In genomic region chr18:2982452-2983172, GRCh38 we compare ENCODE assay signal across 11 cellular contexts. TPM values are rescaled to one million over a fixed set of nuclear protein-coding genes. Genes with fewer than 3 reads are reported as not detected.
DNase-seq lines count a peak whose midpoint lies in the region; ATAC-seq and TF ChIP-seq lines count a peak whose summit lies in the region.
"Had no signal": no experiment of that assay in that cellular context is flagged by ENCODE, and none has a peak within 500 bp of the region (broad histone marks: within the 10 kb centered on the region; RNA-seq: fewer than 3 reads in every experiment).

No MANE protein-coding gene starts in this region.

- H3K27ac Mint-ChIP-seq in CD8-positive, alpha-beta memory T cell = peak overlapping the region; percentile 78 to 99 (median 94)
- H3K27ac Mint-ChIP-seq in nephron progenitor cell = peak overlapping the region; percentile 74

- H3K4me2 ChIP-seq in OCI-LY7 (ENCODE audit: low read length) = peak overlapping the region; percentile 55

- no TSS peak for BruUV-seq in OCI-LY7 (replicated peaks; lab: Mats Ljungman, UMichigan)

- peaks cover 69% of the 10 kb centered on the region for H3K4me1 ChIP-seq in CD8-positive, alpha-beta memory T cell (ENCODE audit: insufficient read depth, low read length)
- peaks cover 72% of the 10 kb centered on the region for H3K4me1 ChIP-seq in OCI-LY7 (ENCODE audit: insufficient read depth, low read length, poor library complexity, severe bottlenecking)
- H3K4me1 ChIP-seq in colonic mucosa = peaks cover 13% of the 10 kb centered on the region

- peaks cover 64% of the 10 kb centered on the region; the same call in 1 of the 2 replicates for H3K79me2 ChIP-seq in OCI-LY7 (ENCODE audit: insufficient read depth, low read depth, low read length)

- H3K4me3 Mint-ChIP-seq in CD8-positive, alpha-beta memory T cell = peak overlapping the region; percentile 75 to 92 (median 87)
- H3K4me3 Mint-ChIP-seq in nephron progenitor cell = no peak overlapping the region

- peak overlapping the region; percentile 33 for H3K27ac ChIP-seq in CD8-positive, alpha-beta memory T cell (ENCODE audit: low read depth, low read length)
- H3K27ac ChIP-seq in OCI-LY7 (ENCODE audit: low read depth, low read length, poor library complexity, severe bottlenecking) (no peak overlapping the region), colonic mucosa (peak overlapping the region; percentile 82)

- H3K4me1 Mint-ChIP-seq in CD8-positive, alpha-beta memory T cell = peaks cover 68 to 87% (median 84%) of the 10 kb centered on the region in 3 donors
- H3K4me1 Mint-ChIP-seq in nephron progenitor cell = peaks cover 80% of the 10 kb centered on the region

- H4K20me1 ChIP-seq in OCI-LY7 (ENCODE audit: insufficient read depth, low read length) = peaks cover 3% of the 10 kb centered on the region; the same call in 1 of the 2 replicates

- POLR2A ChIA-PET in CD8-positive, alpha-beta memory T cell (lab: Charles Lee) = interaction anchor here (0.6 to 3.0 kb wide), 8 partner anchors 9 to 265 kb away, joined by 3 to 34 read pairs (median 4); no protein-coding TSS in a partner anchor
- POLR2A ChIA-PET in OCI-LY7 (lab: Charles Lee) = interaction anchor here (0.6 to 2.1 kb wide), 8 partner anchors 18 to 256 kb away, joined by 3 to 10 read pairs (median 3); no protein-coding TSS in a partner anchor

- no peaks in the 10 kb centered on the region for H3K9me2 ChIP-seq in OCI-LY7 (ENCODE audit: insufficient read depth, low read length)

- peaks cover 0 to 16% (median 3%) of the 10 kb centered on the region in 3 donors for H3K36me3 Mint-ChIP-seq in CD8-positive, alpha-beta memory T cell
- H3K36me3 Mint-ChIP-seq in nephron progenitor cell (ENCODE audit: low read depth) = peaks cover 46% of the 10 kb centered on the region

- peak in 1 of 5 donors; percentile 50 for DNase-seq in CD8-positive, alpha-beta memory T cell
- DNase-seq in OCI-LY7 (ENCODE audit: low spot score) (no peak), colonic mucosa (peak; percentile 52), nephron progenitor cell (no peak), NCI-H2029 (lab: John Stamatoyannopoulos, UW) (no peak), midbrain (lab: John Stamatoyannopoulos, UW) (no peak), NCI-H226 (no peak)
- DNase-seq: GDM1, NCI-H1105 had no signal

- no peaks in the 10 kb centered on the region for H3K9me3 ChIP-seq in CD8-positive, alpha-beta memory T cell (ENCODE audit: low read length)
- H3K9me3 ChIP-seq in OCI-LY7 (ENCODE audit: low read length) (no peaks in the 10 kb centered on the region), colonic mucosa (no peaks in the 10 kb centered on the region)

- H2AFZ ChIP-seq in OCI-LY7 (ENCODE audit: low read length) = peak overlapping the region; percentile 40; the same call in 1 of the 2 replicates

- no peak for ATAC-seq in HG02870 (IDR thresholded peaks at IDR 0.05; ENCODE audit: unreplicated experiment)
- ATAC-seq: HCT116 had no signal

- intact Hi-C loops in OCI-LY7 (cut with micrococcal nuclease; ENCODE audit: unreplicated experiment) = no loop called here
- intact Hi-C loops in colonic mucosa (cut with DNase I) = loop anchor here (10.0 kb wide), 1 partner anchor 48 kb away; no protein-coding TSS in a partner anchor

- H3K9ac ChIP-seq in colonic mucosa (ENCODE audit: low read depth in 2 of 2, low read length in 2 of 2) = no peak overlapping the region

- H3K9me3 Mint-ChIP-seq in CD8-positive, alpha-beta memory T cell = no peaks in the 10 kb centered on the region
- H3K9me3 Mint-ChIP-seq in nephron progenitor cell = peaks cover 21% of the 10 kb centered on the region

- no peaks in the 10 kb centered on the region for H3K36me3 ChIP-seq in CD8-positive, alpha-beta memory T cell (ENCODE audit: insufficient read depth, low read length)
- H3K36me3 ChIP-seq in OCI-LY7 (ENCODE audit: insufficient read depth, low read length) (peaks cover 3% of the 10 kb centered on the region; the same call in 1 of the 2 replicates), colonic mucosa (no peaks in the 10 kb centered on the region)

- H3K27me3 ChIP-seq in CD8-positive, alpha-beta memory T cell (ENCODE audit: insufficient read depth, low read length, poor library complexity, severe bottlenecking) = no peaks in the 10 kb centered on the region
- H3K27me3 ChIP-seq in colonic mucosa = no peaks in the 10 kb centered on the region

- peak overlapping the region; percentile 68 for H3K4me3 ChIP-seq in CD8-positive, alpha-beta memory T cell (ENCODE audit: low read length)
- H3K4me3 ChIP-seq in OCI-LY7 (ENCODE audit: low read depth, low read length, poor library complexity, severe bottlenecking) (no peak overlapping the region), colonic mucosa (no peak overlapping the region)

- CTCF ChIA-PET in CD8-positive, alpha-beta memory T cell (lab: Charles Lee) = interaction anchor here (1.0 to 3.0 kb wide), 14 partner anchors 10 to 146 kb away, joined by 3 to 20 read pairs (median 6); no protein-coding TSS in a partner anchor
- CTCF ChIA-PET in OCI-LY7 (lab: Charles Lee; ENCODE audit: unreplicated experiment) = interaction anchor here (0.5 to 0.9 kb wide), 2 partner anchors 263 to 264 kb away, joined by 3 to 4 read pairs; no protein-coding TSS in a partner anchor

- no peaks in the 10 kb centered on the region for H3K27me3 Mint-ChIP-seq in CD8-positive, alpha-beta memory T cell
- no peaks in the 10 kb centered on the region for H3K27me3 Mint-ChIP-seq in nephron progenitor cell (ENCODE audit: low read depth, poor library complexity)

- TF ChIP-seq CTCF in OCI-LY7 (conservative IDR thresholded peaks at IDR 0.05; ENCODE audit: low read length) (0 out of 2 replicates have a peak, but pooled peaks have one; percentile 20), colonic mucosa (IDR thresholded peaks at IDR 0.05) (no peak), nephron progenitor cell (IDR thresholded peaks at IDR 0.05) (no peak)

RNA-seq across cellular contexts. Expression of gene LPIN2, which starts 30.3 kb away (rescaled TPM):
- 10 to 100 TPM; 82.9 to 83.2 TPM for total RNA-seq in CD8-positive, alpha-beta memory T cell
- 68.6 TPM for polyA plus RNA-seq in CD8-positive, alpha-beta memory T cell
- total RNA-seq in OCI-LY7 (2014; rRNA removed; shearing (Covaris generic)) = 18.7 and 20.1 TPM in 2 replicates
- total RNA-seq in OCI-LY7 (2022) = 16.9 and 18.9 TPM in 2 replicates
- total RNA-seq in colonic mucosa = 10 to 100 TPM; 23.6 to 59.0 TPM
